8 cellular contexts compared by ENCODE assay signal in the genomic region with DNA sequence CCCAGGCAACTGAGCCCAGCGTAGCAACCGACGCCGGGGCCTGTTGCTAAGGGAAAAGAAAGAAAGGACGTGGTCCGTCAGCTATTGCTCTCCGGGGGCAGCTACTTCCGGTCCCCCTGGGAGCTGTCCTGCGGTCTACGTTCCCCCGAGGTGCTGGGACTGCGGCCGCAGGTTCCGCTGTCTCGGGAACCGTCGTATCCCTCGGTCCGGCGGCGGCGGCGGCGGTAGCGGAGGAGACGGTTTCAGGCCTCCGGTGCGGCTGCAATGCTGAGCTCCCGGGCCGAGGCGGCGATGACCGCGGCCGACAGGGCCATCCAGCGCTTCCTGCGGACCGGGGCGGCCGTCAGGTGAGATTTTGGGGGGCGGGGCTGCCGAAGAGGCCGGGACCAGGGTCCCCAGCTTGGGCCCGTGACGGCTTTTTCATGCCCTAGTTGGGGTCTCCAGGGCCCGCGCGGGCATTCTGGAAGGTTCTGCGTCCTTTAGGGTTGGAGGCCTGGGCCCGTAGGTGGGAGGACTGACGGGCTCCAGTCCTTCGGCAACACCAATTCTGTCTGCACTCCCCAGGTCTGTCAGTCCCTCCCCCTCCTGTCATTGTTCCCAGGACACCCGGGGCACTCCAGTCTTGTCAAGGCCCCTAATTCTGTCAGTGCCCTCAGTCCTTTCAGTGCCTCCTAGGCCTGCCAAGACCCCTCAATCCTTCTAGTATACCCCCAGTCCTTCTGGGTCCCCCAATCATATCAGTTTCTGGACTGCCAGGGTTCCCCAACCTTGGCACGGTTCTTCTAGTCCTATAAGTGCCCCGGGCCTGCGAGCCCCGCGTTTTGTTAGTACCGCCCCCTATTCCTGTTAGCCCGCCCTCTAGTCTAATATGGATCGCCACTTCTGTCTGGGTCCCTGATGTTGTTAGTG. TPM values are rescaled to one million over a fixed set of nuclear protein-coding genes. Genes with fewer than 3 reads are reported as not detected.
DNase-seq lines count a peak whose midpoint lies in the region; ATAC-seq and TF ChIP-seq lines count a peak whose summit lies in the region.

A gene with protein sequence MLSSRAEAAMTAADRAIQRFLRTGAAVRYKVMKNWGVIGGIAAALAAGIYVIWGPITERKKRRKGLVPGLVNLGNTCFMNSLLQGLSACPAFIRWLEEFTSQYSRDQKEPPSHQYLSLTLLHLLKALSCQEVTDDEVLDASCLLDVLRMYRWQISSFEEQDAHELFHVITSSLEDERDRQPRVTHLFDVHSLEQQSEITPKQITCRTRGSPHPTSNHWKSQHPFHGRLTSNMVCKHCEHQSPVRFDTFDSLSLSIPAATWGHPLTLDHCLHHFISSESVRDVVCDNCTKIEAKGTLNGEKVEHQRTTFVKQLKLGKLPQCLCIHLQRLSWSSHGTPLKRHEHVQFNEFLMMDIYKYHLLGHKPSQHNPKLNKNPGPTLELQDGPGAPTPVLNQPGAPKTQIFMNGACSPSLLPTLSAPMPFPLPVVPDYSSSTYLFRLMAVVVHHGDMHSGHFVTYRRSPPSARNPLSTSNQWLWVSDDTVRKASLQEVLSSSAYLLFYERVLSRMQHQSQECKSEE (plus strand): TSS at position 162 of the 909 bp plus-strand sequence. CDS start 103 bp downstream, at position 265.

- H3K9me3 Mint-ChIP-seq in chondrocyte (ENCODE audit: low read depth): no peaks in the 10 kb centered on the region

- DNase-seq in AG10803 (ENCODE audit: low read depth) (peak; percentile 86), NCI-H446 (lab: John Stamatoyannopoulos, UW) (peak; percentile 49 to 87), chondrocyte (ENCODE audit: low spot score) (peak; percentile 96), kidney glomerular epithelial cell (lab: John Stamatoyannopoulos, UW) (peak; percentile 72)
- peak; percentile 77 for DNase-seq in activated CD4-positive, alpha-beta T cell treated with anti-CD3 and anti-CD28 coated beads for 1 hour
- DNase-seq in stimulated activated CD4-positive, alpha-beta T cell treated with anti-CD3 and anti-CD28 coated beads, Interleukin-15, amount 100 ng/mL, for 24 hours: peak; percentile 88

- peak within 1 kb of the TSS; percentile 96 for H3K4me3 ChIP-seq in AG10803 (ENCODE audit: low read length)

- ATAC-seq in GM19023 (IDR thresholded peaks at IDR 0.05; ENCODE audit: unreplicated experiment) (peak; percentile 76), HG03175 (IDR thresholded peaks at IDR 0.05; ENCODE audit: unreplicated experiment) (peak; percentile 73)

- H3K4me1 Mint-ChIP-seq in chondrocyte (ENCODE audit: low read depth): peaks cover 18% of the 10 kb centered on the region

- H3K36me3 Mint-ChIP-seq in chondrocyte (ENCODE audit: low read depth): peaks cover 1% of the 10 kb centered on the region

- TF ChIP-seq CTCF in AG10803 (conservative IDR thresholded peaks at IDR 0.05; ENCODE audit: low read length) (no peak), chondrocyte (IDR thresholded peaks at IDR 0.05) (no peak)

- peak within 1 kb of the TSS; percentile 92 for H3K27ac Mint-ChIP-seq in chondrocyte (ENCODE audit: unreplicated experiment)

- peak within 1 kb of the TSS; percentile 92 for H3K4me3 Mint-ChIP-seq in chondrocyte (ENCODE audit: unreplicated experiment)

- no peaks in the 10 kb centered on the region for H3K27me3 Mint-ChIP-seq in chondrocyte (ENCODE audit: low read depth)

RNA-seq across cellular contexts. Expression of the gene that starts here (rescaled TPM):
- total RNA-seq in chondrocyte: 10.4 to 13.3 TPM (median 11.0 TPM) in 3 replicates

Comparison
In these comparisons a context has a peak if more than half of its experiments do, and no peak if none do; other contexts are left out.
1. Peak in every context shown above with its lines: DNase-seq, ATAC-seq and H3K4me3 ChIP-seq.